8 cellular contexts compared by ENCODE assay signal in genomic region chr2:72887836-72888437, GRCh38. TPM values are rescaled to one million over a fixed set of nuclear protein-coding genes. Genes with fewer than 3 reads are reported as not detected.
A peak's percentile ranks its signal among the peaks of the same experiment; 100 is the strongest.
DNase-seq lines count a peak whose midpoint lies in the region; ATAC-seq and TF ChIP-seq lines count a peak whose summit lies in the region.

No MANE protein-coding gene starts in this region.

- H3K9me3 ChIP-seq in ectodermal cell (ENCODE audit: control insufficient read depth, low read length) (no peaks in the 10 kb centered on the region), right lobe of liver (no peaks in the 10 kb centered on the region)

- no peaks in the 10 kb centered on the region for H3K36me3 Mint-ChIP-seq in activated CD4-positive, alpha-beta T cell treated with anti-CD3 and anti-CD28 coated beads, Interleukin-2, amount 10 ng/mL, durations not matched to agents 24 days and 14 days (ENCODE audit: low read depth)

- H3K36me3 ChIP-seq in ectodermal cell (ENCODE audit: control insufficient read depth, insufficient read depth, low read length) (no peaks in the 10 kb centered on the region), right lobe of liver (peaks cover 0 to 14% (median 4%) of the 10 kb centered on the region in 4 donors)

- H3K9me3 Mint-ChIP-seq in activated CD4-positive, alpha-beta T cell treated with anti-CD3 and anti-CD28 coated beads, Interleukin-2, amount 10 ng/mL, durations not matched to agents 24 days and 14 days = no peaks in the 10 kb centered on the region

- ATAC-seq in GM19023 (IDR thresholded peaks at IDR 0.05; ENCODE audit: unreplicated experiment) (peak; percentile 42), HG03378 (IDR thresholded peaks at IDR 0.05; ENCODE audit: unreplicated experiment) (peak; percentile 30), right lobe of liver (peak; percentile 70 to 76 (median 72))

- TF ChIP-seq CTCF in AG10803 (conservative IDR thresholded peaks at IDR 0.05; ENCODE audit: low read length) (peak; percentile 98), right lobe of liver (IDR thresholded peaks at IDR 0.05) (peak; percentile 76 to 96 (median 91))

- H3K27me3 ChIP-seq in ectodermal cell (ENCODE audit: control insufficient read depth, insufficient read depth, low read length, poor library complexity, severe bottlenecking) = peaks cover 61% of the 10 kb centered on the region
- H3K27me3 ChIP-seq in right lobe of liver = no peaks in the 10 kb centered on the region

- no peak overlapping the region for H3K27ac ChIP-seq in ectodermal cell (ENCODE audit: insufficient read depth, low read depth, low read length, poor library complexity, severe bottlenecking)
- peak overlapping the region; percentile 93 to 99 (median 95) for H3K27ac ChIP-seq in right lobe of liver

- 15% methylated on average over 16 of the region's 16 CpGs for WGBS in ectodermal cell, 2 experiments
- WGBS in right lobe of liver (ENCODE audit: insufficient coverage, low coverage, low lambda C conversion rate, missing lambda C conversion rate) = 7% methylated on average over 10 of the region's 16 CpGs

- no peak overlapping the region for H3K27ac Mint-ChIP-seq in activated CD4-positive, alpha-beta T cell treated with anti-CD3 and anti-CD28 coated beads, Interleukin-2, amount 10 ng/mL, durations not matched to agents 24 days and 14 days

- intact Hi-C loops in activated CD4-positive, alpha-beta T cell treated with anti-CD3 and anti-CD28 coated beads, Interleukin-2, amount 10 ng/mL, durations not matched to agents 24 days and 14 days (cut with micrococcal nuclease) = loop anchor here (1.0 to 2.0 kb wide), 2 partner anchors 23 to 117 kb away; no protein-coding TSS in a partner anchor
- intact Hi-C loops in right lobe of liver (cut with DNase I) = no loop called here

- peak; percentile 84 for DNase-seq in AG10803 (ENCODE audit: low read depth)
- DNase-seq in NCI-H446 treated with DMSO at 0.1 percent for 48 hours (lab: John Stamatoyannopoulos, UW) = peak; percentile 66
- DNase-seq in activated CD4-positive, alpha-beta T cell treated with anti-CD3 and anti-CD28 coated beads, Interleukin-2, amount 10 ng/mL, durations not matched to agents 24 days and 14 days = peak; percentile 85
- peak; percentile 91 to 92 (median 92) for DNase-seq in right lobe of liver
- DNase-seq in stimulated activated CD4-positive, alpha-beta T cell treated with anti-CD3 and anti-CD28 coated beads, Interleukin-4, amount 100 ng/mL, for 1 hour = peak; percentile 66

- no peak for TF ChIP-seq POLR2A in right lobe of liver (IDR thresholded peaks at IDR 0.05)

- H3K4me1 Mint-ChIP-seq in activated CD4-positive, alpha-beta T cell treated with anti-CD3 and anti-CD28 coated beads, Interleukin-2, amount 10 ng/mL, durations not matched to agents 24 days and 14 days = peaks cover 4% of the 10 kb centered on the region

- H3K4me3 Mint-ChIP-seq in activated CD4-positive, alpha-beta T cell treated with anti-CD3 and anti-CD28 coated beads, Interleukin-2, amount 10 ng/mL, durations not matched to agents 24 days and 14 days = peak overlapping the region; percentile 81

- peaks cover 34% of the 10 kb centered on the region for H3K27me3 Mint-ChIP-seq in activated CD4-positive, alpha-beta T cell treated with anti-CD3 and anti-CD28 coated beads, Interleukin-2, amount 10 ng/mL, durations not matched to agents 24 days and 14 days

- peak overlapping the region; percentile 72 for H3K4me3 ChIP-seq in AG10803 (ENCODE audit: low read length)
- H3K4me3 ChIP-seq in ectodermal cell (ENCODE audit: insufficient read depth, low read depth, low read length) = peak overlapping the region; percentile 53
- H3K4me3 ChIP-seq in right lobe of liver = peak overlapping the region; percentile 69 to 81 (median 78)

- H3K4me1 ChIP-seq in ectodermal cell (ENCODE audit: control insufficient read depth, insufficient read depth, low read length) = no peaks in the 10 kb centered on the region
- peaks cover 0 to 31% (median 13%) of the 10 kb centered on the region in 4 donors for H3K4me1 ChIP-seq in right lobe of liver

RNA-seq across cellular contexts. Expression of gene SPR, which starts 0.7 kb away (rescaled TPM):
- total RNA-seq in activated CD4-positive, alpha-beta T cell treated with anti-CD3 and anti-CD28 coated beads, Interleukin-2, amount 10 ng/mL, durations not matched to agents 24 days and 14 days = 12.6 and 12.8 TPM in 2 replicates
- polyA plus RNA-seq in ectodermal cell (2013, experiment 1 of 4) = 2.9 TPM
- polyA plus RNA-seq in ectodermal cell (2013, experiment 2 of 4) = 3.3 TPM
- 1.6 TPM for polyA plus RNA-seq in ectodermal cell (2013, experiment 3 of 4)
- 2.9 TPM for polyA plus RNA-seq in ectodermal cell (2013, experiment 4 of 4)
- 10 to 100 TPM; 48.6 to 90.2 (median 68.5) TPM for total RNA-seq in right lobe of liver

RNA-seq across cellular contexts. Expression of gene EMX1, which starts 29.4 kb away (rescaled TPM):
- total RNA-seq in activated CD4-positive, alpha-beta T cell treated with anti-CD3 and anti-CD28 coated beads, Interleukin-2, amount 10 ng/mL, durations not matched to agents 24 days and 14 days = 0.09 TPM in 1 of 2 replicates, not detected in the other
- polyA plus RNA-seq in ectodermal cell (2013, experiment 1 of 4) = 3.4 TPM
- polyA plus RNA-seq in ectodermal cell (2013, experiment 2 of 4) = 3.5 TPM
- polyA plus RNA-seq in ectodermal cell (2013, experiment 3 of 4) = 3.0 TPM
- 5.8 TPM for polyA plus RNA-seq in ectodermal cell (2013, experiment 4 of 4)
- under 1 TPM in 3 of 6 experiments, not detected in 3; 0.25 to 0.49 (median 0.29) TPM for total RNA-seq in right lobe of liver
